20 cellular contexts compared by ENCODE assay signal in genomic region chr20:24194133-24194532, GRCh38.
"Had no signal": no experiment of that assay in that cellular context is flagged by ENCODE, and none has a peak within 500 bp of the region (broad histone marks: within the 10 kb centered on the region; RNA-seq: fewer than 3 reads in every experiment).

No MANE protein-coding gene starts in this region.

- H3K9ac ChIP-seq: parathyroid adenoma had no signal

- H2AFZ ChIP-seq: parathyroid adenoma had no signal

- DNase-seq: activated CD4-positive, alpha-beta T cell treated with anti-CD3 and anti-CD28 coated beads for 1 hour; activated CD4-positive, alpha-beta T cell treated with anti-CD3 and anti-CD28 coated beads, Interleukin-2, amount 50 U/mL, for 48 hours; activated gamma-delta T cell treated with Interleukin-2 at 50 U/mL for 16 hours; cerebellar nuclear complex; cortex of kidney; stimulated activated CD4-positive, alpha-beta T cell treated with anti-CD3 and anti-CD28 coated beads, Interleukin-12 subunit alpha, Interleukin-12 subunit beta, amount 100 ng/mL, for 4 hours; stimulated activated CD4-positive, alpha-beta T cell treated with anti-CD3 and anti-CD28 coated beads, Interleukin-1b, Interleukin-23, amount 100 ng/mL, for 48 hours; stimulated activated naive CD4-positive, alpha-beta T cell treated with Interleukin-2 at 50 U/mL for 16 hours; T1000; thyroid gland; WERI-Rb-1 had no signal

- ATAC-seq: activated naive CD4-positive, alpha-beta T cell treated with anti-CD3 and anti-CD28 coated beads, Interleukin-2, amount 50 U/mL, for 72 hours; left lobe of liver; natural killer cell treated with Interleukin-12 subunit alpha and Interleukin-12 subunit beta and Interleukin-15 and Interleukin-18, amount 100 ng/mL, for 72 hours had no signal

- FAIRE-seq: bronchial epithelial cell, endometrium, frontal cortex, keratinocyte had no signal

- H3K9me3 ChIP-seq: thyroid gland had no signal

- H3K27me3 ChIP-seq: thyroid gland had no signal

- H3K4me3 ChIP-seq: lung, thyroid gland had no signal

- H3K4me1 ChIP-seq: parathyroid adenoma, thyroid gland had no signal

- H3K79me2 ChIP-seq: parathyroid adenoma had no signal

- H3K27ac ChIP-seq: parathyroid adenoma, thyroid gland, WERI-Rb-1 had no signal

- H3K36me3 ChIP-seq: thyroid gland, WERI-Rb-1 had no signal
